ENCODE assay signal across 1 cellular context in the genomic region with DNA sequence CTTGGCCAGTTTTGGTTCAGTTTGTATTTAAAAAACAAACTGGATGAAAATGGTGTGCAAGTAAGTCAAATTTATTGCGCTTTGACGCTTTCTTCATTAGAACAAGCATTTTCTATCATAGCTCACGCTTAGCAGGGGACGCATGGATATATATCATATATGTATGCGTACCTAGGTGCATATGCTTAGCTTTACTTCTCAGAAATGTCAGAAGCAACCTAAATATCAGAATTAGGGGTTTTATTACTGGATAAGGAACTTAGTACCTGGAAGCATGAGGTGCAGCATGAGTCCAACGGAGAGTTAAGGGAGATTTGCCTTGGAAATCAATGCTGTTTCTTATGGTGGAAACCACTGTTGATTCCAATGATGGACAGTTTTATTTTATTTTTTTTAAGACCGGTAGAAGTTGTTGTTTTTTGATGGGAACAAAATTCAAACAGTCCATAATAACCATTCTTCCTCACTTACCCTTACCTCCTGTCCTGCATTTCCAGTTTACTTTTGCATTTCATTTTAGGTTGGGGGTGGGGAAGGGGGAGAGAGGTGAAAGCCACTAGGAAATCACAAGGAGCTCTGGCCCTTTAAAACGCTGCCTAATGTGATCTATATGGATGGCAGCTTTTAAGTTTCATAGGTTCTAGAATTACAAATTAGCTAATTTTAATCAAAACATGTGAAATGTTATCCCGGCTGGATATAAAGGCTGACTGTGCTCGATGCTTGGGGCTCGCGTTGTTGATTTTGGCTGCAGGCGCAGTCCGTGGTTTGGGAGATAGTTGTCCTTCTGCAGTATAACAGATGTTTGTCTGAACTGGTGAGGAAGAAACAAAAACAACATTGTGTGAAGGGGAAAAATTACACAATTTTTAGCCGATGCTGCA.
A peak's percentile ranks its signal among the peaks of the same experiment; 100 is the strongest.
TF ChIP-seq lines count a peak whose summit lies in the region.

No MANE protein-coding gene starts in this region.

TF ChIP-seq in HEK293, 187 proteins besides CTCF, POLR2A, EP300 and RAD21 (continued from another document and continues in another):
- TF ChIP-seq, protein P1, sequence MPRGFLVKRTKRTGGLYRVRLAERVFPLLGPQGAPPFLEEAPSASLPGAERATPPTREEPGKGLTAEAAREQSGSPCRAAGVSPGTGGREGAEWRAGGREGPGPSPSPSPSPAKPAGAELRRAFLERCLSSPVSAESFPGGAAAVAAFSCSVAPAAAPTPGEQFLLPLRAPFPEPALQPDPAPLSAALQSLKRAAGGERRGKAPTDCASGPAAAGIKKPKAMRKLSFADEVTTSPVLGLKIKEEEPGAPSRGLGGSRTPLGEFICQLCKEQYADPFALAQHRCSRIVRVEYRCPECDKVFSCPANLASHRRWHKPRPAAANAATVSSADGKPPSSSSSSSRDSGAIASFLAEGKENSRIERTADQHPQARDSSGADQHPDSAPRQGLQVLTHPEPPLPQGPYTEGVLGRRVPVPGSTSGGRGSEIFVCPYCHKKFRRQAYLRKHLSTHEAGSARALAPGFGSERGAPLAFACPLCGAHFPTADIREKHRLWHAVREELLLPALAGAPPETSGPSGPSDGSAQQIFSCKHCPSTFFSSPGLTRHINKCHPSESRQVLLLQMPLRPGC (tag by site-specific recombination; IDR thresholded peaks at IDR 0.05): peak; percentile 84
- TF ChIP-seq, protein P2, sequence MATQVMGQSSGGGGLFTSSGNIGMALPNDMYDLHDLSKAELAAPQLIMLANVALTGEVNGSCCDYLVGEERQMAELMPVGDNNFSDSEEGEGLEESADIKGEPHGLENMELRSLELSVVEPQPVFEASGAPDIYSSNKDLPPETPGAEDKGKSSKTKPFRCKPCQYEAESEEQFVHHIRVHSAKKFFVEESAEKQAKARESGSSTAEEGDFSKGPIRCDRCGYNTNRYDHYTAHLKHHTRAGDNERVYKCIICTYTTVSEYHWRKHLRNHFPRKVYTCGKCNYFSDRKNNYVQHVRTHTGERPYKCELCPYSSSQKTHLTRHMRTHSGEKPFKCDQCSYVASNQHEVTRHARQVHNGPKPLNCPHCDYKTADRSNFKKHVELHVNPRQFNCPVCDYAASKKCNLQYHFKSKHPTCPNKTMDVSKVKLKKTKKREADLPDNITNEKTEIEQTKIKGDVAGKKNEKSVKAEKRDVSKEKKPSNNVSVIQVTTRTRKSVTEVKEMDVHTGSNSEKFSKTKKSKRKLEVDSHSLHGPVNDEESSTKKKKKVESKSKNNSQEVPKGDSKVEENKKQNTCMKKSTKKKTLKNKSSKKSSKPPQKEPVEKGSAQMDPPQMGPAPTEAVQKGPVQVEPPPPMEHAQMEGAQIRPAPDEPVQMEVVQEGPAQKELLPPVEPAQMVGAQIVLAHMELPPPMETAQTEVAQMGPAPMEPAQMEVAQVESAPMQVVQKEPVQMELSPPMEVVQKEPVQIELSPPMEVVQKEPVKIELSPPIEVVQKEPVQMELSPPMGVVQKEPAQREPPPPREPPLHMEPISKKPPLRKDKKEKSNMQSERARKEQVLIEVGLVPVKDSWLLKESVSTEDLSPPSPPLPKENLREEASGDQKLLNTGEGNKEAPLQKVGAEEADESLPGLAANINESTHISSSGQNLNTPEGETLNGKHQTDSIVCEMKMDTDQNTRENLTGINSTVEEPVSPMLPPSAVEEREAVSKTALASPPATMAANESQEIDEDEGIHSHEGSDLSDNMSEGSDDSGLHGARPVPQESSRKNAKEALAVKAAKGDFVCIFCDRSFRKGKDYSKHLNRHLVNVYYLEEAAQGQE (tag by site-specific recombination; IDR thresholded peaks at IDR 0.05): no peak
- TF ChIP-seq ZNF660 (tag by site-specific recombination; IDR thresholded peaks at IDR 0.05) (peak; percentile 63; the same call in 1 of the 2 replicates), ZNF626 (tag by site-specific recombination; IDR thresholded peaks at IDR 0.05) (no peak), ZNF510 (tag by site-specific recombination; IDR thresholded peaks at IDR 0.05; ENCODE audit: insufficient replicate concordance) (no peak), ZNF175 (tag by site-specific recombination; IDR thresholded peaks at IDR 0.05) (no peak), ZNF341 (tag by site-specific recombination; IDR thresholded peaks at IDR 0.05; ENCODE audit: low read depth) (0 out of 2 replicates have a peak, but pooled peaks have one; percentile 24), ZNF837 (tag by site-specific recombination; IDR thresholded peaks at IDR 0.05) (no peak), ZNF521 (tag by site-specific recombination; IDR thresholded peaks at IDR 0.05) (no peak), ZNF555 (tag by site-specific recombination; conservative IDR thresholded peaks at IDR 0.05) (no peak), ZNF571 (tag by site-specific recombination; IDR thresholded peaks at IDR 0.05) (no peak), PATZ1 (tag by site-specific recombination; IDR thresholded peaks at IDR 0.05) (peak; percentile 44), ZNF76 (tag by site-specific recombination; IDR thresholded peaks at IDR 0.05; ENCODE audit: borderline replicate concordance, low read depth) (no peak), ZNF707 (tag by site-specific recombination; IDR thresholded peaks at IDR 0.05) (no peak), ZBTB17 (tag by site-specific recombination; IDR thresholded peaks at IDR 0.05) (peak; percentile 73), ZNF624 (tag by site-specific recombination; IDR thresholded peaks at IDR 0.05) (no peak), ZNF394 (tag by site-specific recombination; IDR thresholded peaks at IDR 0.05; ENCODE audit: borderline replicate concordance) (no peak; the same call in 1 of the 2 replicates), ZBTB21 (tag by site-specific recombination; IDR thresholded peaks at IDR 0.05) (no peak), REPIN1 (tag by site-specific recombination; IDR thresholded peaks at IDR 0.05; ENCODE audit: low read depth) (no peak; the same call in 1 of the 2 replicates), ELK4 (IDR thresholded peaks at IDR 0.05; ENCODE audit: borderline replicate concordance, low read depth, low read length) (no peak), SP7 (tag by site-specific recombination; IDR thresholded peaks at IDR 0.05) (peak; percentile 80), ZNF132 (tag by site-specific recombination; IDR thresholded peaks at IDR 0.05; ENCODE audit: borderline replicate concordance) (no peak)
- TF ChIP-seq, protein P3, sequence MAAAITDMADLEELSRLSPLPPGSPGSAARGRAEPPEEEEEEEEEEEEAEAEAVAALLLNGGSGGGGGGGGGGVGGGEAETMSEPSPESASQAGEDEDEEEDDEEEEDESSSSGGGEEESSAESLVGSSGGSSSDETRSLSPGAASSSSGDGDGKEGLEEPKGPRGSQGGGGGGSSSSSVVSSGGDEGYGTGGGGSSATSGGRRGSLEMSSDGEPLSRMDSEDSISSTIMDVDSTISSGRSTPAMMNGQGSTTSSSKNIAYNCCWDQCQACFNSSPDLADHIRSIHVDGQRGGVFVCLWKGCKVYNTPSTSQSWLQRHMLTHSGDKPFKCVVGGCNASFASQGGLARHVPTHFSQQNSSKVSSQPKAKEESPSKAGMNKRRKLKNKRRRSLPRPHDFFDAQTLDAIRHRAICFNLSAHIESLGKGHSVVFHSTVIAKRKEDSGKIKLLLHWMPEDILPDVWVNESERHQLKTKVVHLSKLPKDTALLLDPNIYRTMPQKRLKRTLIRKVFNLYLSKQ (tag by site-specific recombination; IDR thresholded peaks at IDR 0.05; ENCODE audit: borderline replicate concordance): no peak
- TF ChIP-seq, protein P4, sequence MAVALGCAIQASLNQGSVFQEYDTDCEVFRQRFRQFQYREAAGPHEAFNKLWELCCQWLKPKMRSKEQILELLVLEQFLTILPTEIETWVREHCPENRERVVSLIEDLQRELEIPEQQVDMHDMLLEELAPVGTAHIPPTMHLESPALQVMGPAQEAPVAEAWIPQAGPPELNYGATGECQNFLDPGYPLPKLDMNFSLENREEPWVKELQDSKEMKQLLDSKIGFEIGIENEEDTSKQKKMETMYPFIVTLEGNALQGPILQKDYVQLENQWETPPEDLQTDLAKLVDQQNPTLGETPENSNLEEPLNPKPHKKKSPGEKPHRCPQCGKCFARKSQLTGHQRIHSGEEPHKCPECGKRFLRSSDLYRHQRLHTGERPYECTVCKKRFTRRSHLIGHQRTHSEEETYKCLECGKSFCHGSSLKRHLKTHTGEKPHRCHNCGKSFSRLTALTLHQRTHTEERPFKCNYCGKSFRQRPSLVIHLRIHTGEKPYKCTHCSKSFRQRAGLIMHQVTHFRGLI (tag by site-specific recombination; IDR thresholded peaks at IDR 0.05): peak; percentile 76; the same call in 1 of the 2 replicates
- TF ChIP-seq, protein P5, sequence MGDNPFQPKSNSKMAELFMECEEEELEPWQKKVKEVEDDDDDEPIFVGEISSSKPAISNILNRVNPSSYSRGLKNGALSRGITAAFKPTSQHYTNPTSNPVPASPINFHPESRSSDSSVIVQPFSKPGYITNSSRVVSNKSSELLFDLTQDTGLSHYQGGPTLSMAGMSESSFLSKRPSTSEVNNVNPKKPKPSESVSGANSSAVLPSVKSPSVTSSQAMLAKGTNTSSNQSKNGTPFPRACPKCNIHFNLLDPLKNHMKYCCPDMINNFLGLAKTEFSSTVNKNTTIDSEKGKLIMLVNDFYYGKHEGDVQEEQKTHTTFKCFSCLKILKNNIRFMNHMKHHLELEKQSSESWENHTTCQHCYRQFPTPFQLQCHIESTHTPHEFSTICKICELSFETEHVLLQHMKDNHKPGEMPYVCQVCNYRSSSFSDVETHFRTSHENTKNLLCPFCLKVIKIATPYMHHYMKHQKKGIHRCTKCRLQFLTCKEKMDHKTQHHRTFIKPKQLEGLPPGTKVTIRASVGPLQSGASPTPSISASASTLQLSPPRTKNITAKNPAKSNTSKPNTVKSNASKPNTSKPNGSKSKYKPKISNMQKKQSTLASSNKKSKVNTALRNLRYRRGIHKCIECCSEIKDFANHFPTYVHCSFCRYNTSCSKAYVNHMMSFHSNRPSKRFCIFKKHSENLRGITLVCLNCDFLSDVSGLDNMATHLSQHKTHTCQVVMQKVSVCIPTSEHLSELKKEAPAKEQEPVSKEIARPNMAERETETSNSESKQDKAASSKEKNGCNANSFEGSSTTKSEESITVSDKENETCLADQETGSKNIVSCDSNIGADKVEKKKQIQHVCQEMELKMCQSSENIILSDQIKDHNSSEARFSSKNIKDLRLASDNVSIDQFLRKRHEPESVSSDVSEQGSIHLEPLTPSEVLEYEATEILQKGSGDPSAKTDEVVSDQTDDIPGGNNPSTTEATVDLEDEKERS (tag by site-specific recombination; IDR thresholded peaks at IDR 0.05): no peak
- TF ChIP-seq, protein P6, sequence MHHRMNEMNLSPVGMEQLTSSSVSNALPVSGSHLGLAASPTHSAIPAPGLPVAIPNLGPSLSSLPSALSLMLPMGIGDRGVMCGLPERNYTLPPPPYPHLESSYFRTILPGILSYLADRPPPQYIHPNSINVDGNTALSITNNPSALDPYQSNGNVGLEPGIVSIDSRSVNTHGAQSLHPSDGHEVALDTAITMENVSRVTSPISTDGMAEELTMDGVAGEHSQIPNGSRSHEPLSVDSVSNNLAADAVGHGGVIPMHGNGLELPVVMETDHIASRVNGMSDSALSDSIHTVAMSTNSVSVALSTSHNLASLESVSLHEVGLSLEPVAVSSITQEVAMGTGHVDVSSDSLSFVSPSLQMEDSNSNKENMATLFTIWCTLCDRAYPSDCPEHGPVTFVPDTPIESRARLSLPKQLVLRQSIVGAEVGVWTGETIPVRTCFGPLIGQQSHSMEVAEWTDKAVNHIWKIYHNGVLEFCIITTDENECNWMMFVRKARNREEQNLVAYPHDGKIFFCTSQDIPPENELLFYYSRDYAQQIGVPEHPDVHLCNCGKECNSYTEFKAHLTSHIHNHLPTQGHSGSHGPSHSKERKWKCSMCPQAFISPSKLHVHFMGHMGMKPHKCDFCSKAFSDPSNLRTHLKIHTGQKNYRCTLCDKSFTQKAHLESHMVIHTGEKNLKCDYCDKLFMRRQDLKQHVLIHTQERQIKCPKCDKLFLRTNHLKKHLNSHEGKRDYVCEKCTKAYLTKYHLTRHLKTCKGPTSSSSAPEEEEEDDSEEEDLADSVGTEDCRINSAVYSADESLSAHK (tag by site-specific recombination; IDR thresholded peaks at IDR 0.05): peak; percentile 94
- TF ChIP-seq, protein P7, sequence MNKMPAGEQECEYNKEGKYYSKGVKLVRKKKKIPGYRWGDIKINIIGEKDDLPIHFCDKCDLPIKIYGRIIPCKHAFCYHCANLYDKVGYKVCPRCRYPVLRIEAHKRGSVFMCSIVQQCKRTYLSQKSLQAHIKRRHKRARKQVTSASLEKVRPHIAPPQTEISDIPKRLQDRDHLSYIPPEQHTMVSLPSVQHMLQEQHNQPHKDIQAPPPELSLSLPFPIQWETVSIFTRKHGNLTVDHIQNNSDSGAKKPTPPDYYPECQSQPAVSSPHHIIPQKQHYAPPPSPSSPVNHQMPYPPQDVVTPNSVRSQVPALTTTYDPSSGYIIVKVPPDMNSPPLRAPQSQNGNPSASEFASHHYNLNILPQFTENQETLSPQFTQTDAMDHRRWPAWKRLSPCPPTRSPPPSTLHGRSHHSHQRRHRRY (tag by site-specific recombination; IDR thresholded peaks at IDR 0.05): no peak
